Comparison of ENCODE assay signal across 12 cellular contexts in the genomic region with DNA sequence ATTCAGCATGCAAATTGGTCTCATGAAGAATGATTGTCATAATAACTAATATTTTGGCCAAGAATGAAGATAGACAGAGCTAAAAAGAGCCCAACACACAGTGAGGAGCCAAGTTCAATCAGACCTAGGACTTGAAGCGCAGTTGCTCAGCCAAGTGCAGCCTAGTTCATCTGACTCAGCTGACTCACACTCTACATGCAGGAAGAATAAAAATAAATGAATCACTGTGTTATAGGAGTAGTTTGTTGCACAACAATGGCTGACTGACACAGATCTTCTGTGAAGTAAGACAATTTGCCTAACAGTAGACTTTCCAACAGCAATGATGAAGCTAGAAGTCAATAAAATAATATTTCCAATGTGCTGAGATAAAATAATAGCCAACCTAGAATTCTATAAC.
DNase-seq lines count a peak whose midpoint lies in the region; ATAC-seq and TF ChIP-seq lines count a peak whose summit lies in the region.
"Had no signal": no experiment of that assay in that cellular context is flagged by ENCODE, and none has a peak within 500 bp of the region (broad histone marks: within the 10 kb centered on the region; RNA-seq: fewer than 3 reads in every experiment).

No MANE protein-coding gene starts in this region.

- no peaks in the 10 kb centered on the region for H3K36me3 Mint-ChIP-seq in chondrocyte (ENCODE audit: low read depth)
- H3K36me3 Mint-ChIP-seq in CD4-positive, alpha-beta memory T cell: no peaks in the 10 kb centered on the region

- H3K27ac Mint-ChIP-seq in chondrocyte (ENCODE audit: unreplicated experiment): no peak overlapping the region
- no peak overlapping the region for H3K27ac Mint-ChIP-seq in CD4-positive, alpha-beta memory T cell

- no peaks in the 10 kb centered on the region for H3K79me2 ChIP-seq in smooth muscle cell (ENCODE audit: low read depth)

- H3K27me3 ChIP-seq in foreskin keratinocyte (no peaks in the 10 kb centered on the region), smooth muscle cell (ENCODE audit: low read depth) (no peaks in the 10 kb centered on the region)
- no peaks in the 10 kb centered on the region for H3K27me3 ChIP-seq in CD4-positive, alpha-beta memory T cell (ENCODE audit: insufficient read depth, low read length)
- H3K27me3 ChIP-seq: sigmoid colon had no signal

- POLR2A ChIA-PET in CD4-positive, alpha-beta memory T cell (lab: Charles Lee; ENCODE audit: partially characterized antibody): no interaction called here

- no peak overlapping the region for H2AFZ ChIP-seq in smooth muscle cell (ENCODE audit: low read depth)

- intact Hi-C loops in CD4-positive, alpha-beta memory T cell (cut with micrococcal nuclease): no loop called here

- H3K4me3 ChIP-seq in smooth muscle cell: no peak overlapping the region
- H3K4me3 ChIP-seq in CD4-positive, alpha-beta memory T cell (ENCODE audit: low read length in 2 of 2): no peak overlapping the region
- H3K4me3 ChIP-seq: sigmoid colon had no signal

- in situ Hi-C loops in SK-MEL-5 (cut with HindIII; ENCODE audit: low pct_unique_long_range_greater_than_20kb, low sequenced_read_pairs): no loop called here

- H3K36me3 ChIP-seq in smooth muscle cell (ENCODE audit: low read depth): no peaks in the 10 kb centered on the region
- no peaks in the 10 kb centered on the region for H3K36me3 ChIP-seq in CD4-positive, alpha-beta memory T cell (ENCODE audit: insufficient read depth, low read length)
- H3K36me3 ChIP-seq: sigmoid colon had no signal

- peaks cover 4% of the 10 kb centered on the region for H3F3A ChIP-seq in smooth muscle cell (ENCODE audit: low read depth)

- ATAC-seq in foreskin keratinocyte (peak; percentile 90), HG03342 (IDR thresholded peaks at IDR 0.05; ENCODE audit: unreplicated experiment) (no peak)

- DNase-seq in HCEC 1CT: peak; percentile 70
- peak; percentile 34 for DNase-seq in SK-MEL-5 (ENCODE audit: low read depth, low spot score)
- DNase-seq in foreskin keratinocyte: peak; percentile 73 to 87
- DNase-seq in smooth muscle cell (lab: John Stamatoyannopoulos, UW; ENCODE audit: unreplicated experiment): no peak
- no peak for DNase-seq in chondrocyte (ENCODE audit: low spot score)
- DNase-seq in CD4-positive, alpha-beta memory T cell: no peak
- no peak for DNase-seq in NCI-H1694 (lab: John Stamatoyannopoulos, UW)
- DNase-seq: activated CD4-positive, alpha-beta T cell treated with anti-CD3 and anti-CD28 coated beads, Interleukin-2, amount 50 U/mL, for 1 hour; dermis blood vessel endothelial cell; NCI-H510A; sigmoid colon had no signal

- H3K9me3 Mint-ChIP-seq in chondrocyte (ENCODE audit: low read depth): peaks cover 2% of the 10 kb centered on the region
- peaks cover 0 to 2% (median 0%) of the 10 kb centered on the region in 8 donors for H3K9me3 Mint-ChIP-seq in CD4-positive, alpha-beta memory T cell

- TF ChIP-seq CTCF in foreskin keratinocyte (conservative IDR thresholded peaks at IDR 0.05): no peak
- TF ChIP-seq CTCF in smooth muscle cell (IDR thresholded peaks at IDR 0.05; ENCODE audit: borderline replicate concordance, insufficient read depth, poor library complexity, severe bottlenecking): no peak
- no peak for TF ChIP-seq CTCF in chondrocyte (IDR thresholded peaks at IDR 0.05)

- peaks cover 1% of the 10 kb centered on the region for H3K27me3 Mint-ChIP-seq in chondrocyte (ENCODE audit: low read depth)
- H3K27me3 Mint-ChIP-seq in CD4-positive, alpha-beta memory T cell: peaks cover 0 to 2% of the 10 kb centered on the region in 2 donors

- no peaks in the 10 kb centered on the region for H3K9me3 ChIP-seq in smooth muscle cell (replicated peaks; ENCODE audit: low read depth)
- no peaks in the 10 kb centered on the region for H3K9me3 ChIP-seq in CD4-positive, alpha-beta memory T cell (ENCODE audit: control insufficient read depth in 1 of 2, low read length in 2 of 2)
- H3K9me3 ChIP-seq: sigmoid colon had no signal

- no peak overlapping the region for H3K4me2 ChIP-seq in smooth muscle cell

- H4K20me1 ChIP-seq in smooth muscle cell (ENCODE audit: low read depth): no peaks in the 10 kb centered on the region

- H3K4me1 Mint-ChIP-seq in chondrocyte (ENCODE audit: low read depth): no peaks in the 10 kb centered on the region
- peaks cover 0 to 5% (median 0%) of the 10 kb centered on the region in 4 donors for H3K4me1 Mint-ChIP-seq in CD4-positive, alpha-beta memory T cell

- H3K27ac ChIP-seq in foreskin keratinocyte (no peak overlapping the region), smooth muscle cell (ENCODE audit: low read depth) (peak overlapping the region; percentile 53)
- H3K27ac ChIP-seq in CD4-positive, alpha-beta memory T cell (ENCODE audit: low read depth, low read length): no peak overlapping the region
- H3K27ac ChIP-seq: sigmoid colon had no signal

- no peak overlapping the region for H3K9ac ChIP-seq in smooth muscle cell (ENCODE audit: low read depth)

- WGBS in smooth muscle cell (ENCODE audit: low lambda C conversion rate): 47% methylated on average over 1 of the region's 1 CpG

- H3K4me1 ChIP-seq in foreskin keratinocyte: peaks cover 39% of the 10 kb centered on the region
- no peaks in the 10 kb centered on the region for H3K4me1 ChIP-seq in smooth muscle cell (ENCODE audit: low read depth)
- no peaks in the 10 kb centered on the region for H3K4me1 ChIP-seq in CD4-positive, alpha-beta memory T cell (ENCODE audit: insufficient read depth, low read length)

- H3K4me3 Mint-ChIP-seq in chondrocyte (ENCODE audit: unreplicated experiment): no peak overlapping the region
- no peak overlapping the region for H3K4me3 Mint-ChIP-seq in CD4-positive, alpha-beta memory T cell

- CTCF ChIA-PET in CD4-positive, alpha-beta memory T cell (lab: Charles Lee; ENCODE audit: partially characterized antibody): interaction anchor here (1.4 kb wide), 1 partner anchor 8 kb away, joined by 3 read pairs; no protein-coding TSS in a partner anchor

Comparison
In these comparisons a context has a peak if more than half of its experiments do, and no peak if none do; other contexts are left out.
1. DNase-seq: peak in HCEC 1CT (single experiment), SK-MEL-5 (single experiment) and foreskin keratinocyte (2 of 2); none in smooth muscle cell (single experiment), chondrocyte (single experiment), CD4-positive, alpha-beta memory T cell (0 of 5) and NCI-H1694 (single experiment).